9 cellular contexts compared by ENCODE assay signal in genomic region chr10:102153093-102153620, GRCh38. TPM values are rescaled to one million over a fixed set of nuclear protein-coding genes. Genes with fewer than 3 reads are reported as not detected.
DNase-seq lines count a peak whose midpoint lies in the region; ATAC-seq and TF ChIP-seq lines count a peak whose summit lies in the region.
"Had no signal": no experiment of that assay in that cellular context is flagged by ENCODE, and none has a peak within 500 bp of the region (broad histone marks: within the 10 kb centered on the region; RNA-seq: fewer than 3 reads in every experiment).

No MANE protein-coding gene starts in this region.

- no peaks in the 10 kb centered on the region for H3K9me3 ChIP-seq in testis

- POLR2A ChIA-PET in activated CD4-positive, alpha-beta T cell treated with anti-CD3 and anti-CD28 coated beads for 36 hours (lab: Charles Lee), result interaction anchor here (0.5 to 2.7 kb wide), 4 partner anchors 11 to 242 kb away, joined by 4 to 10 read pairs (median 7); partner anchors contain the start of gene NFKB2

- CTCF ChIA-PET in activated CD4-positive, alpha-beta T cell treated with anti-CD3 and anti-CD28 coated beads for 36 hours (lab: Charles Lee), result interaction anchor here (0.6 to 1.9 kb wide), 9 partner anchors 14 to 308 kb away, joined by 3 to 7 read pairs (median 3); partner anchors contain the start of gene PPRC1

- H3K36me3 ChIP-seq in kidney epithelial cell (ENCODE audit: control insufficient read depth, insufficient read depth, low read length) (peaks cover 6% of the 10 kb centered on the region), testis (ENCODE audit: low read depth, missing control alignments) (no peaks in the 10 kb centered on the region)

- intact Hi-C loops in activated CD4-positive, alpha-beta T cell treated with anti-CD3 and anti-CD28 coated beads for 36 hours (cut with DNase I, micrococcal nuclease), result loop anchor here (2.0 to 5.0 kb wide), 2 partner anchors 350 to 1244 kb away; partner anchors contain the start of genes ACTR1A (in 1 of the 2), ATP5MK (in 1 of the 2), PDCD11 (in 1 of the 2) and SUFU (in 1 of the 2)
- intact Hi-C loops in testis (cut with DNase I; ENCODE audit: low total_unique reads), result no loop called here

- H3K27ac ChIP-seq in testis, result peak overlapping the region in 1 of 2 donors; percentile 84

- no peaks in the 10 kb centered on the region for H3K27me3 ChIP-seq in kidney epithelial cell (ENCODE audit: control insufficient read depth, insufficient read depth, low read length)
- no peaks in the 10 kb centered on the region for H3K27me3 ChIP-seq in testis

- H3K4me3 Mint-ChIP-seq in activated CD4-positive, alpha-beta T cell treated with anti-CD3 and anti-CD28 coated beads for 36 hours, result peak overlapping the region; percentile 99
- peak overlapping the region; percentile 100 for H3K4me3 Mint-ChIP-seq in activated naive CD8-positive, alpha-beta T cell

- peaks cover 16% of the 10 kb centered on the region for H3K4me1 ChIP-seq in testis

- H3K9me3 Mint-ChIP-seq in activated CD4-positive, alpha-beta T cell treated with anti-CD3 and anti-CD28 coated beads for 36 hours (ENCODE audit: low read depth), result no peaks in the 10 kb centered on the region
- no peaks in the 10 kb centered on the region for H3K9me3 Mint-ChIP-seq in activated naive CD8-positive, alpha-beta T cell (ENCODE audit: low read depth)

- H3K36me3 Mint-ChIP-seq in activated CD4-positive, alpha-beta T cell treated with anti-CD3 and anti-CD28 coated beads for 36 hours (ENCODE audit: low read depth), result peaks cover 82% of the 10 kb centered on the region
- H3K36me3 Mint-ChIP-seq in activated naive CD8-positive, alpha-beta T cell, result peaks cover 23% of the 10 kb centered on the region

- 20 to 26% methylated on average over 5 of the region's 5 CpGs for WGBS in testis, 2 donors

- H3K27ac Mint-ChIP-seq in activated CD4-positive, alpha-beta T cell treated with anti-CD3 and anti-CD28 coated beads for 36 hours, result peak overlapping the region; percentile 99
- H3K27ac Mint-ChIP-seq in activated naive CD8-positive, alpha-beta T cell, result peak overlapping the region; percentile 99

- H3K4me3 ChIP-seq in kidney epithelial cell (ENCODE audit: low read depth, low read length) (peak overlapping the region; percentile 100), testis (peak overlapping the region; percentile 82 to 93)

- peaks cover 56% of the 10 kb centered on the region for H3K4me1 Mint-ChIP-seq in activated CD4-positive, alpha-beta T cell treated with anti-CD3 and anti-CD28 coated beads for 36 hours
- H3K4me1 Mint-ChIP-seq in activated naive CD8-positive, alpha-beta T cell (ENCODE audit: low read depth), result peaks cover 55% of the 10 kb centered on the region

- no peak for DNase-seq in activated CD4-positive, alpha-beta T cell treated with anti-CD3 and anti-CD28 coated beads for 36 hours
- no peak for DNase-seq in activated CD4-positive, alpha-beta T cell treated with anti-CD3 and anti-CD28 coated beads for 48 hours
- no peak for DNase-seq in kidney epithelial cell (ENCODE audit: low read depth)
- DNase-seq in testis, result no peak
- DNase-seq in islet precursor cell, result no peak
- DNase-seq in stimulated activated CD4-positive, alpha-beta T cell treated with anti-CD3 and anti-CD28 coated beads, Interleukin-2, amount 100 ng/mL, for 24 hours, result no peak
- DNase-seq: NCI-H1105 had no signal

- TF ChIP-seq CTCF in kidney epithelial cell (IDR thresholded peaks at IDR 0.05; ENCODE audit: insufficient read depth, low read length, poor library complexity, severe bottlenecking) (no peak), testis (IDR thresholded peaks at IDR 0.05) (no peak)

- no peak for ATAC-seq in activated CD4-positive, alpha-beta T cell treated with anti-CD3 and anti-CD28 coated beads for 36 hours
- no peak for ATAC-seq in activated CD4-positive, CD25-positive, alpha-beta regulatory T cell treated with anti-CD3 and anti-CD28 coated beads, Interleukin-2, amount 50 U/mL, for 24 hours

- H3K27me3 Mint-ChIP-seq in activated CD4-positive, alpha-beta T cell treated with anti-CD3 and anti-CD28 coated beads for 36 hours, result no peaks in the 10 kb centered on the region
- H3K27me3 Mint-ChIP-seq in activated naive CD8-positive, alpha-beta T cell, result no peaks in the 10 kb centered on the region

- TF ChIP-seq POLR2A in testis (IDR thresholded peaks at IDR 0.05), result no peak

RNA-seq across cellular contexts. Expression of gene NOLC1, which starts 1.0 kb away (rescaled TPM):
- total RNA-seq in activated CD4-positive, alpha-beta T cell treated with anti-CD3 and anti-CD28 coated beads for 36 hours, result 100 to 1,000 TPM; 206 to 283 TPM
- total RNA-seq in kidney epithelial cell, result 92.3 and 97.1 TPM in 2 replicates
- total RNA-seq in testis, result 10 to 100 TPM; 53.7 to 63.8 TPM
- polyA plus RNA-seq in testis (ENCODE audit: insufficient read depth, low read depth, low replicate concordance), result 46.6 TPM

RNA-seq across cellular contexts. Expression of gene PPRC1, which starts 20.3 kb away (rescaled TPM):
- 10 to 100 TPM; 61.3 to 74.7 TPM for total RNA-seq in activated CD4-positive, alpha-beta T cell treated with anti-CD3 and anti-CD28 coated beads for 36 hours
- total RNA-seq in kidney epithelial cell (27.0 and 30.5 TPM in 2 replicates), testis (10 to 100 TPM; 38.7 to 49.1 TPM)
- 27.0 TPM for polyA plus RNA-seq in testis (ENCODE audit: insufficient read depth, low read depth, low replicate concordance)

RNA-seq across cellular contexts. Expression of gene LDB1, which starts 33.0 kb away (rescaled TPM):
- total RNA-seq in activated CD4-positive, alpha-beta T cell treated with anti-CD3 and anti-CD28 coated beads for 36 hours, result 10 to 100 TPM; 69.6 to 86.7 TPM
- 46.8 and 56.0 TPM in 2 replicates for total RNA-seq in kidney epithelial cell
- total RNA-seq in testis, result 10 to 100 TPM; 80.0 to 90.5 TPM
- 64.2 TPM for polyA plus RNA-seq in testis (ENCODE audit: insufficient read depth, low read depth, low replicate concordance)
